ENCODE assay signal across 17 cellular contexts in the genomic region with DNA sequence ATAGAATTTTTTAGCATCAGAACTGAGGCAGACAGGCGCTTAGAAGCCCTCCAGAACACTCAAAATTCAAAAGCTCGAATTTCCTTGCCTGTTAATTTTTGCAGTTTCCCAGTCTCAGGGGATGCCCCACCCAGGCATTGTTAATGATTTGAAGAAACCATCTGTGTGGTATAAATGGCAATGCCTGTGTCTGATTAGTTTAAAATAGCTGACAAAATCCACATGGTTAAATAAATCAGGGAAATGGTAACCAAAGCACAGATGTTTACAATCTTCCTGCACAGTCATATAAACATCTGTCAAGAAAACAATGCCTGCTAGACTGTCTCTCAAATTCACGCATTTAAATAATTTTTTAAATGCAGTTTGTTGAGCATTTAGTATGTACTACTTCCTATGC.
DNase-seq lines count a peak whose midpoint lies in the region; ATAC-seq and TF ChIP-seq lines count a peak whose summit lies in the region.
"Had no signal": no experiment of that assay in that cellular context is flagged by ENCODE, and none has a peak within 500 bp of the region (broad histone marks: within the 10 kb centered on the region; RNA-seq: fewer than 3 reads in every experiment).

No MANE protein-coding gene starts in this region.

- no peak for TF ChIP-seq POLR2A in uterus (IDR thresholded peaks at IDR 0.05)

- H3K36me3 Mint-ChIP-seq in glutamatergic neuron (ENCODE audit: unreplicated experiment) = peaks cover 9% of the 10 kb centered on the region
- H3K36me3 Mint-ChIP-seq: CD14-positive monocyte had no signal

- peaks cover 5% of the 10 kb centered on the region for H3K9me3 Mint-ChIP-seq in glutamatergic neuron (ENCODE audit: unreplicated experiment)
- H3K9me3 Mint-ChIP-seq: GM23338 had no signal

- no peaks in the 10 kb centered on the region for H3K4me1 ChIP-seq in uterus

- no peak overlapping the region for H3K27ac ChIP-seq in uterus

- DNase-seq in NCI-H1694 treated with DMSO at 0.1 percent for 48 hours (lab: John Stamatoyannopoulos, UW) (peak; percentile 11), NCI-H1694 (lab: John Stamatoyannopoulos, UW) (no peak), SK-N-DZ (ENCODE audit: low spot score) (peak; percentile 51), glutamatergic neuron (peak; percentile 34), NCI-H1417 (lab: John Stamatoyannopoulos, UW) (no peak), uterus (no peak), NCI-H2081 treated with DMSO at 0.1 percent for 48 hours (lab: John Stamatoyannopoulos, UW) (no peak)
- DNase-seq: 8988T, COR-L47, HFFc6, MV-4-11, NCI-H1436, NCI-H748 treated with DMSO at 0.1 percent for 48 hours, SHP77 treated with DMSO at 0.1 percent for 48 hours had no signal

- no peak for ATAC-seq in GM19397 (IDR thresholded peaks at IDR 0.05; ENCODE audit: unreplicated experiment)
- ATAC-seq: GM23338 had no signal

- intact Hi-C loops in uterus (cut with DNase I; ENCODE audit: low total_unique reads) = no loop called here

- H3K27me3 Mint-ChIP-seq in glutamatergic neuron (ENCODE audit: unreplicated experiment) = no peaks in the 10 kb centered on the region

- no peaks in the 10 kb centered on the region for H3K9me3 ChIP-seq in uterus

- H3K4me3 ChIP-seq in uterus = no peak overlapping the region
- H3K4me3 ChIP-seq: GM23338 had no signal

- H3K4me1 Mint-ChIP-seq in glutamatergic neuron (ENCODE audit: low read depth, unreplicated experiment) = peaks cover 32% of the 10 kb centered on the region
- H3K4me1 Mint-ChIP-seq: CD14-positive monocyte, GM23338 had no signal

- TF ChIP-seq CTCF in glutamatergic neuron (IDR thresholded peaks at IDR 0.05; ENCODE audit: partially characterized antibody, unreplicated experiment) = no peak
- no peak for TF ChIP-seq CTCF in uterus (IDR thresholded peaks at IDR 0.05)

- H3K27ac Mint-ChIP-seq in glutamatergic neuron (ENCODE audit: unreplicated experiment) = peak overlapping the region; percentile 74
- H3K27ac Mint-ChIP-seq: CD14-positive monocyte, GM23338, HFFc6 had no signal

- H3K36me3 ChIP-seq in uterus = no peaks in the 10 kb centered on the region

- H3K27me3 ChIP-seq in uterus = no peaks in the 10 kb centered on the region

- peak overlapping the region; percentile 32 for H3K4me3 Mint-ChIP-seq in glutamatergic neuron (ENCODE audit: unreplicated experiment)
- H3K4me3 Mint-ChIP-seq: CD14-positive monocyte, GM23338, HFFc6 had no signal

Comparison
In these comparisons a context has a peak if more than half of its experiments do, and no peak if none do; other contexts are left out.
1. DNase-seq: peak in NCI-H1694 treated with DMSO at 0.1 percent for 48 hours (single experiment), SK-N-DZ (single experiment) and glutamatergic neuron (single experiment); none in NCI-H1694 (single experiment), NCI-H1417 (0 of 3), uterus (0 of 2) and NCI-H2081 treated with DMSO at 0.1 percent for 48 hours (single experiment).